8 cellular contexts compared by ENCODE assay signal in genomic region chr17:78019367-78019975, GRCh38.
DNase-seq lines count a peak whose midpoint lies in the region; ATAC-seq and TF ChIP-seq lines count a peak whose summit lies in the region.

No MANE protein-coding gene starts in this region.

- H3K27me3 ChIP-seq in left lung: no peaks in the 10 kb centered on the region

- no peaks in the 10 kb centered on the region for H3K4me1 ChIP-seq in left lung

- peak; percentile 32 to 47 for TF ChIP-seq CTCF in left lung (IDR thresholded peaks at IDR 0.05)

- DNase-seq in NOMO-1 treated with DMSO at 0.1 percent for 48 hours (lab: John Stamatoyannopoulos, UW; ENCODE audit: unreplicated experiment): peak; percentile 35
- no peak for DNase-seq in NOMO-1 treated with dmso at 0.1 percent for 144 hours (lab: John Stamatoyannopoulos, UW; ENCODE audit: unreplicated experiment)
- peak; percentile 63 for DNase-seq in NAMALWA (ENCODE audit: low spot score)
- DNase-seq in left lung: no peak
- no peak for DNase-seq in stimulated activated CD4-positive, alpha-beta T cell treated with anti-CD3 and anti-CD28 coated beads, Interleukin-4, amount 100 ng/mL, for 4 hours
- DNase-seq in stimulated activated CD4-positive, alpha-beta T cell treated with anti-CD3 and anti-CD28 coated beads, Interleukin-12 subunit alpha, Interleukin-12 subunit beta, amount 100 ng/mL, for 4 hours: no peak

- no peaks in the 10 kb centered on the region for H3K36me3 ChIP-seq in left lung

- intact Hi-C loops in left lung (cut with DNase I): loop anchor here in 1 of 2 donors (5.0 kb wide), 1 partner anchor 472 kb away; no protein-coding TSS in a partner anchor

- no peak overlapping the region for H3K4me3 ChIP-seq in left lung

- H3K27ac ChIP-seq in angular gyrus (ENCODE audit: low read depth, low read length) (peak overlapping the region; percentile 10), left lung (no peak overlapping the region)

- ATAC-seq in left lung: peak; percentile 59
- no peak for ATAC-seq in GM18519 (IDR thresholded peaks at IDR 0.05; ENCODE audit: low FRiP score, unreplicated experiment)

- no peaks in the 10 kb centered on the region for H3K9me3 ChIP-seq in left lung

Comparison
In these comparisons a context has a peak if more than half of its experiments do, and no peak if none do; other contexts are left out.
1. DNase-seq: peak in NOMO-1 treated with DMSO at 0.1 percent for 48 hours (single experiment) and NAMALWA (single experiment); none in NOMO-1 treated with dmso at 0.1 percent for 144 hours (single experiment), left lung (0 of 2), stimulated activated CD4-positive, alpha-beta T cell treated with anti-CD3 and anti-CD28 coated beads, Interleukin-4, amount 100 ng/mL, for 4 hours (0 of 2) and stimulated activated CD4-positive, alpha-beta T cell treated with anti-CD3 and anti-CD28 coated beads, Interleukin-12 subunit alpha, Interleukin-12 subunit beta, amount 100 ng/mL, for 4 hours (single experiment).